In the genomic region with DNA sequence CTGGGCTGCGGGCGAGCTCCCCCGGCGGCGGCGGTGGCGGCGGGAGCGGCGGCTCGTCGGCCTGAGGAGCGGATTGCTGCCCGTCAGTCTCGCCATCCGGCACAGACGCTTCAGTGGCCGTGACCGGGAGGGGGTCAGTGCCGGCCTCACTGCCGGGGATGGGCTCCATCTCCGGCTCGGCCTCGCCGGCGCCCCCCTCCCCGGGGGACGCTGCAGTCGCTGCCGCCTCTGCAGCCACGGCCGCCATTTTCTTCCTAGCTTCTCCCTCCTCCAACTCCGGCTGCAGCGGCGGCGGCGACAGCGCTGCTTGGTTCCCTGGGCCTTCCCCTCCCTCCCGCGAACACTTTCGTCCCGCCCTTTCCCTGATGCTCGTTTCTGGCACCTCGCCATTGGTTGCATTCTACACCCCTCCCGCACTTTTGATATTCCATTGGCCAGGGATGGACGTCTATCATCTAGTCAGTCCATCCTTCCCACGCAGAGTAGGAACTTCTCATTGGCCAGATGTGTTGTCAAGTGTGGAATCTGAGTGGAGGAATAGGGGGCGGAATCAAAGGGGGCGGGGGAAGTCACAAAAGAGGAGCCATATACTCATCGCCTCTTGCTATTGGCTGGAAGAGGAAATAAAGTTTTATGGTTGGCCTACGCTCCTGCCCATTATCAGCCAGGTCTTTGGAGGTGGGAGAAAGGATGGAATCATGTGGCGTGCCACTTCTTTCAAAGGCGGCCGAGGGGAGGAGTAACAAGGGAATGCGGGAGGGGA, we compare ENCODE assay signal across 8 cellular contexts. TPM values are rescaled to one million over a fixed set of nuclear protein-coding genes. Genes with fewer than 3 reads are reported as not detected.
DNase-seq lines count a peak whose midpoint lies in the region; TF ChIP-seq lines count a peak whose summit lies in the region.

A gene with protein sequence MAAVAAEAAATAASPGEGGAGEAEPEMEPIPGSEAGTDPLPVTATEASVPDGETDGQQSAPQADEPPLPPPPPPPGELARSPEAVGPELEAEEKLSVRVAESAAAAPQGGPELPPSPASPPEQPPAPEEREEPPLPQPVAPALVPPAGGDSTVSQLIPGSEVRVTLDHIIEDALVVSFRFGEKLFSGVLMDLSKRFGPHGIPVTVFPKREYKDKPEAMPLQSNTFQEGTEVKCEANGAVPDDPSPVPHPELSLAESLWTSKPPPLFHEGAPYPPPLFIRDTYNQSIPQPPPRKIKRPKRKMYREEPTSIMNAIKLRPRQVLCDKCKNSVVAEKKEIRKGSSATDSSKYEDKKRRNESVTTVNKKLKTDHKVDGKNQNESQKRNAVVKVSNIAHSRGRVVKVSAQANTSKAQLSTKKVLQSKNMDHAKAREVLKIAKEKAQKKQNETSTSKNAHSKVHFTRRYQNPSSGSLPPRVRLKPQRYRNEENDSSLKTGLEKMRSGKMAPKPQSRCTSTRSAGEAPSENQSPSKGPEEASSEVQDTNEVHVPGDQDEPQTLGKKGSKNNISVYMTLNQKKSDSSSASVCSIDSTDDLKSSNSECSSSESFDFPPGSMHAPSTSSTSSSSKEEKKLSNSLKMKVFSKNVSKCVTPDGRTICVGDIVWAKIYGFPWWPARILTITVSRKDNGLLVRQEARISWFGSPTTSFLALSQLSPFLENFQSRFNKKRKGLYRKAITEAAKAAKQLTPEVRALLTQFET (minus strand): TSS at position 309 of the 763 bp plus-strand sequence. CDS start 62 bp downstream, at position 247.

- DNase-seq in Daoy (ENCODE audit: low read depth) (peak; percentile 100), GM23248 (peak; percentile 100), Kasumi-1 (lab: John Stamatoyannopoulos, UW) (peak; percentile 99 to 100), RPMI7951 (ENCODE audit: low read depth) (peak; percentile 100), esophagus squamous epithelium (lab: John Stamatoyannopoulos, UW) (peak; percentile 94), myocyte (ENCODE audit: low read depth) (peak; percentile 100)
- peak; percentile 96 for DNase-seq in activated T-helper 1 cell treated with anti-CD3 and anti-CD28 coated beads, Interleukin-12 subunit alpha, Interleukin-12 subunit beta, Interleukin-2, Interleukin-4 antibody, amounts not matched to agents 30 ng/mL and 10 ng/mL and 1 ng/mL, durations not matched to agents 14 hours and 24 hours and 36 hours (ENCODE audit: low spot score)
- DNase-seq in stimulated activated CD8-positive, alpha-beta memory T cell treated with anti-CD3 and anti-CD28 coated beads, Interleukin-7, amount 100 ng/mL, for 48 hours (ENCODE audit: extremely low read depth in 1 of 2, low read depth in 1 of 2): peak; percentile 85 to 96

- peak within 1 kb of the TSS; percentile 83 for H2AFZ ChIP-seq in GM23248

- in situ Hi-C loops in GM23248 (cut with MboI): no loop called here

- peak within 1 kb of the TSS; percentile 96 for H3K27ac Mint-ChIP-seq in activated T-helper 1 cell treated with anti-CD3 and anti-CD28 coated beads, Interleukin-12 subunit alpha, Interleukin-12 subunit beta, Interleukin-2, Interleukin-4 antibody, amounts not matched to agents 30 ng/mL and 10 ng/mL and 1 ng/mL, durations not matched to agents 14 hours and 24 hours and 36 hours

- H3K4me1 ChIP-seq in GM23248 (ENCODE audit: insufficient read depth): no peaks in the 10 kb centered on the region
- peaks cover 5 to 28% (median 7%) of the 10 kb centered on the region in 3 donors for H3K4me1 ChIP-seq in esophagus squamous epithelium

- H3K27ac ChIP-seq in GM23248 (peak within 1 kb of the TSS; percentile 70), esophagus squamous epithelium (peak within 1 kb of the TSS; percentile 88 to 99 (median 95))

- peaks cover 8% of the 10 kb centered on the region for H3K36me3 Mint-ChIP-seq in activated T-helper 1 cell treated with anti-CD3 and anti-CD28 coated beads, Interleukin-12 subunit alpha, Interleukin-12 subunit beta, Interleukin-2, Interleukin-4 antibody, amounts not matched to agents 30 ng/mL and 10 ng/mL and 1 ng/mL, durations not matched to agents 14 hours and 24 hours and 36 hours (ENCODE audit: low read depth)

- peak within 1 kb of the TSS; percentile 76 for H3K4me2 ChIP-seq in GM23248 (ENCODE audit: unreplicated experiment)

- no peaks in the 10 kb centered on the region for H3K9me3 ChIP-seq in GM23248 (ENCODE audit: low read depth)
- H3K9me3 ChIP-seq in esophagus squamous epithelium: no peaks in the 10 kb centered on the region

- intact Hi-C loops in activated T-helper 1 cell treated with anti-CD3 and anti-CD28 coated beads, Interleukin-12 subunit alpha, Interleukin-12 subunit beta, Interleukin-2, Interleukin-4 antibody, amounts not matched to agents 30 ng/mL and 10 ng/mL and 1 ng/mL, durations not matched to agents 14 hours and 24 hours and 36 hours (cut with micrococcal nuclease): loop anchor here (1.0 to 5.0 kb wide), 9 partner anchors 78 to 911 kb away; a partner anchor contains a TSS
- intact Hi-C loops in esophagus squamous epithelium (cut with DNase I): no loop called here

- TF ChIP-seq POLR2A in esophagus squamous epithelium (IDR thresholded peaks at IDR 0.05): peak in 2 of 4 donors; percentile 85 to 90

- H3K4me3 Mint-ChIP-seq in activated T-helper 1 cell treated with anti-CD3 and anti-CD28 coated beads, Interleukin-12 subunit alpha, Interleukin-12 subunit beta, Interleukin-2, Interleukin-4 antibody, amounts not matched to agents 30 ng/mL and 10 ng/mL and 1 ng/mL, durations not matched to agents 14 hours and 24 hours and 36 hours: peak within 1 kb of the TSS; percentile 95

- no peaks in the 10 kb centered on the region for H3K9me3 Mint-ChIP-seq in activated T-helper 1 cell treated with anti-CD3 and anti-CD28 coated beads, Interleukin-12 subunit alpha, Interleukin-12 subunit beta, Interleukin-2, Interleukin-4 antibody, amounts not matched to agents 30 ng/mL and 10 ng/mL and 1 ng/mL, durations not matched to agents 14 hours and 24 hours and 36 hours

- H3K27me3 ChIP-seq in GM23248 (replicated peaks; ENCODE audit: insufficient read depth) (no peaks in the 10 kb centered on the region), esophagus squamous epithelium (no peaks in the 10 kb centered on the region)

- H3F3A ChIP-seq in GM23248 (ENCODE audit: insufficient read depth): peaks cover 8% of the 10 kb centered on the region; the same call in 1 of the 2 replicates

- H4K20me1 ChIP-seq in GM23248 (ENCODE audit: insufficient read depth): no peaks in the 10 kb centered on the region

- H3K36me3 ChIP-seq in GM23248 (ENCODE audit: low read depth) (no peaks in the 10 kb centered on the region), esophagus squamous epithelium (peaks cover 0 to 34% (median 0%) of the 10 kb centered on the region in 3 donors)

- H3K27me3 Mint-ChIP-seq in activated T-helper 1 cell treated with anti-CD3 and anti-CD28 coated beads, Interleukin-12 subunit alpha, Interleukin-12 subunit beta, Interleukin-2, Interleukin-4 antibody, amounts not matched to agents 30 ng/mL and 10 ng/mL and 1 ng/mL, durations not matched to agents 14 hours and 24 hours and 36 hours (ENCODE audit: insufficient read depth): peaks cover 4% of the 10 kb centered on the region

- H3K9ac ChIP-seq in GM23248: peak within 1 kb of the TSS; percentile 82

- WGBS in GM23248 (ENCODE audit: low coverage in 1 of 2, low lambda C conversion rate in 2 of 2, missing lambda C conversion rate in 2 of 2), 2 experiments: 1 to 3% methylated on average over 44 to 51 of the region's 55 CpGs
- WGBS in esophagus squamous epithelium, 2 donors: 1% methylated on average over 23 to 25 of the region's 55 CpGs

- H3K4me3 ChIP-seq in GM23248 (peak within 1 kb of the TSS; percentile 86), esophagus squamous epithelium (peak within 1 kb of the TSS; percentile 78 to 99 (median 84))

- TF ChIP-seq CTCF in esophagus squamous epithelium (IDR thresholded peaks at IDR 0.05): peak in 5 of 6 experiments; percentile 8 to 25 (median 17)

- peaks cover 35% of the 10 kb centered on the region for H3K79me2 ChIP-seq in GM23248 (ENCODE audit: insufficient read depth)

- peaks cover 15% of the 10 kb centered on the region for H3K4me1 Mint-ChIP-seq in activated T-helper 1 cell treated with anti-CD3 and anti-CD28 coated beads, Interleukin-12 subunit alpha, Interleukin-12 subunit beta, Interleukin-2, Interleukin-4 antibody, amounts not matched to agents 30 ng/mL and 10 ng/mL and 1 ng/mL, durations not matched to agents 14 hours and 24 hours and 36 hours (ENCODE audit: low read depth)

- H3K9me2 ChIP-seq in GM23248 (ENCODE audit: insufficient read depth): no peaks in the 10 kb centered on the region

RNA-seq across cellular contexts. Expression of the gene that starts here (rescaled TPM):
- 21.5 and 37.7 TPM in 2 replicates for total RNA-seq in Daoy (2014; rRNA removed; shearing (Covaris generic))
- 13.0 and 13.2 TPM in 2 replicates for total RNA-seq in GM23248 (2014; rRNA removed; shearing (Covaris generic))
- polyA plus RNA-seq in GM23248 (2016; fragmentation: Nextera tagmentation; extraction: Ambion mirVana): 5.1 and 7.8 TPM in 2 replicates
- total RNA-seq in RPMI7951 (2014; rRNA removed; shearing (Covaris generic)): 16.1 and 16.6 TPM in 2 replicates
- total RNA-seq in activated T-helper 1 cell treated with anti-CD3 and anti-CD28 coated beads, Interleukin-12 subunit alpha, Interleukin-12 subunit beta, Interleukin-2, Interleukin-4 antibody, amounts not matched to agents 30 ng/mL and 10 ng/mL and 1 ng/mL, durations not matched to agents 14 hours and 24 hours and 36 hours: 29.7 and 30.2 TPM in 2 replicates
- total RNA-seq in esophagus squamous epithelium (10 to 100 TPM; 15.3 to 20.8 (median 17.1) TPM), myocyte (21.3 and 23.3 TPM in 2 replicates)
- polyA plus RNA-seq in myocyte (2012): 7.8 TPM

Comparison
In these comparisons a context has a peak if more than half of its experiments do, and no peak if none do; other contexts are left out.
1. Peak in every context shown above with its lines: DNase-seq, H3K4me3 ChIP-seq and H3K27ac ChIP-seq.